ENCODE assay signal across 8 cellular contexts in the genomic region with DNA sequence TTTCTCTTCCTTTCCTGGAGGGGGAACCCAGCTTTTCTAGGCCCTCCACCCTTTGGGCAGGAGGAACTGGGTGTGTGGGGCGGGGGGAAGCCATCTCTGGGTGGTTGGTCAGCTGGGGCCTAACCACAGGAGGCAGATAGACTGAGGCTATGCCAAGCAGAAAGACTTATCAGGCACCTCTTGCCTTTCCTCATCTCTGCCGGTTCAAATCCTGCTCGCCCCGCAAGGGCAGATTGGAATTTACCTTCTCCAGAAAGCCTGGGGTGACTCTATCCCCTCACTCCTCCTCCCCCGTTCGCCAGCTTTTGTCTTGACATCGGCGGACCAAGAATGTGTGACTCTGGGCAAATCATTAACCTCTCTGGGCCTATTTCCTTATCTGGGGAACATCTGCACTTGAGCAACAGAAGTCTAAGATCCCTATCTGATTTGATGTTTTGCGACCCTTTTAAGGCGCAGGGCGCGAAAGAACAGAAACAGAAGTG. TPM values are rescaled to one million over a fixed set of nuclear protein-coding genes. Genes with fewer than 3 reads are reported as not detected.
DNase-seq lines count a peak whose midpoint lies in the region; ATAC-seq and TF ChIP-seq lines count a peak whose summit lies in the region.

No MANE protein-coding gene starts in this region.

- no peaks in the 10 kb centered on the region for H3K27me3 ChIP-seq in ovary

- H3K27ac ChIP-seq in ovary: peak overlapping the region; percentile 76 to 83

- TF ChIP-seq POLR2A in ovary (IDR thresholded peaks at IDR 0.05): no peak

- ATAC-seq in GM18508 (IDR thresholded peaks at IDR 0.05; ENCODE audit: insufficient read depth, unreplicated experiment) (peak; percentile 22), HG02973 (IDR thresholded peaks at IDR 0.05; ENCODE audit: unreplicated experiment) (peak; percentile 34)

- 0 to 1% (median 0%) methylated on average over 12 of the region's 12 CpGs for WGBS in ovary, 3 donors

- TF ChIP-seq CTCF in AG09309 (IDR thresholded peaks at IDR 0.05; ENCODE audit: control insufficient read depth, insufficient read depth, low read depth, low read length, missing control alignments) (no peak), foreskin fibroblast (IDR thresholded peaks at IDR 0.05; ENCODE audit: low read depth, low read length) (no peak), ovary (IDR thresholded peaks at IDR 0.05) (no peak)

- H3K36me3 ChIP-seq in ovary: no peaks in the 10 kb centered on the region

- H3K9me3 ChIP-seq in ovary: no peaks in the 10 kb centered on the region

- peak overlapping the region; percentile 71 for H3K4me3 ChIP-seq in AG09309 (ENCODE audit: control insufficient read depth, low read depth, low read length)
- peak overlapping the region; percentile 93 to 94 for H3K4me3 ChIP-seq in foreskin fibroblast (ENCODE audit: low read depth in 1 of 2, low read length in 2 of 2)
- H3K4me3 ChIP-seq in ovary: peak overlapping the region; percentile 98

- DNase-seq in AG09309 (ENCODE audit: low read depth) (no peak), NCI-H69 (lab: John Stamatoyannopoulos, UW) (peak; percentile 80), activated T-cell treated with anti-CD3 and anti-CD28 coated beads for 48 hours (ENCODE audit: low read depth) (peak; percentile 23), foreskin fibroblast (peak in 1 of 2 donors; percentile 52), ovary (peak in 4 of 5 donors; percentile 24 to 44 (median 34)), cerebellar cortex (ENCODE audit: low spot score) (no peak)

- TF ChIP-seq EP300 in ovary (IDR thresholded peaks at IDR 0.05): no peak

- intact Hi-C loops in ovary (cut with DNase I): no loop called here

- H3K4me1 ChIP-seq in ovary (ENCODE audit: insufficient read depth): peaks cover 3% of the 10 kb centered on the region

RNA-seq across cellular contexts. Expression of gene GARS1, which starts 0.6 kb away (rescaled TPM):
- 100 to 1,000 TPM in 1 of 7 donors, 10 to 100 TPM in 6; 41.0 to 253 (median 55.3) TPM for total RNA-seq in ovary
- 10 to 100 TPM; 35.0 to 86.8 TPM for polyA plus RNA-seq in ovary

Comparison
In these comparisons a context has a peak if more than half of its experiments do, and no peak if none do; other contexts are left out.
1. DNase-seq: peak in NCI-H69 (single experiment), activated T-cell treated with anti-CD3 and anti-CD28 coated beads for 48 hours (single experiment) and ovary (4 of 5); none in AG09309 (single experiment) and cerebellar cortex (single experiment).
2. Peak in every context shown above with its lines, with median percentiles within 50 percentile points of each other: H3K4me3 ChIP-seq.